28 cellular contexts compared by ENCODE assay signal in the genomic region with DNA sequence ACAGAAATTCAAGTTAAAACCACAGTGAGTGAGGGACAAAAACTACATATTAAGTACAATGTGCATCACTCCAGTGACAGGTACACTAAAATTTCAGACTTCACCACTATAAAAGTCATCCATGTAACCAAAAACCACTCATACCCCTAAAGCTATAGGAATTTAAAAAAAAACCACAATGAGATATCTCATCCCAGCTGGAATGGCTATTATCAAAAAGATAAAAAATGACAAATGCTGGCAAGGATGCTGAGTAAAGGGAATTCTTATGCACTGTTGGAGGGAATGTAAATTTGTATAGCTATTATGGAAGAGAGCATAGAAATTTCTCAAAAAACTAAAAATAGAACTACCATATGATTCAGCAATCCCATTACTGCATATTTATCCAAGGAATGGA.
A peak's percentile ranks its signal among the peaks of the same experiment; 100 is the strongest.
DNase-seq lines count a peak whose midpoint lies in the region; ATAC-seq, FAIRE-seq and TF ChIP-seq lines count a peak whose summit lies in the region.
"Had no signal": no experiment of that assay in that cellular context is flagged by ENCODE, and none has a peak within 500 bp of the region (broad histone marks: within the 10 kb centered on the region; RNA-seq: fewer than 3 reads in every experiment).

No MANE protein-coding gene starts in this region.

- H3K9ac ChIP-seq in Karpas-422 (ENCODE audit: low read length) (no peak overlapping the region), astrocyte (ENCODE audit: low read length) (no peak overlapping the region)
- H3K9ac ChIP-seq: BLaER1 treated with 17β-estradiol and CSF1 and Interleukin-3, amounts not matched to agents 10 nM and 100 nM had no signal

- no peak overlapping the region for H3K4me2 ChIP-seq in Karpas-422 (ENCODE audit: low read depth, low read length, poor library complexity, severe bottlenecking)
- H3K4me2 ChIP-seq in astrocyte (ENCODE audit: low read length) = no peak overlapping the region
- H3K4me2 ChIP-seq: A549; BLaER1 treated with 17β-estradiol and CSF1 and Interleukin-3, amounts not matched to agents 10 nM and 100 nM had no signal

- TF ChIP-seq CTCF in astrocyte (IDR thresholded peaks at IDR 0.05; ENCODE audit: insufficient read depth, low read depth, low read length) (no peak), fibroblast of the aortic adventitia (IDR thresholded peaks at IDR 0.05; ENCODE audit: insufficient read depth, low read length) (no peak)

- no peaks in the 10 kb centered on the region for H3K4me1 ChIP-seq in Karpas-422 (ENCODE audit: low read length)
- peaks cover 14% of the 10 kb centered on the region for H3K4me1 ChIP-seq in astrocyte (ENCODE audit: insufficient read depth, low read length)
- no peaks in the 10 kb centered on the region for H3K4me1 ChIP-seq in right cardiac atrium (ENCODE audit: control insufficient read depth, insufficient read depth, low read length)
- H3K4me1 ChIP-seq: A549 had no signal

- H3K79me2 ChIP-seq in Karpas-422 (ENCODE audit: low read length) (no peaks in the 10 kb centered on the region), astrocyte (ENCODE audit: insufficient read depth, low read length) (no peaks in the 10 kb centered on the region)

- H2AFZ ChIP-seq in Karpas-422 (ENCODE audit: low read length) (no peak overlapping the region), astrocyte (ENCODE audit: low read depth, low read length) (no peak overlapping the region)

- H4K20me1 ChIP-seq in Karpas-422 (ENCODE audit: insufficient read depth, low read depth, low read length) (no peaks in the 10 kb centered on the region), astrocyte (ENCODE audit: insufficient read depth, low read length) (no peaks in the 10 kb centered on the region)
- H4K20me1 ChIP-seq: BLaER1 treated with 17β-estradiol and CSF1 and Interleukin-3, amounts not matched to agents 10 nM and 100 nM had no signal

- no peak for ATAC-seq in right cardiac atrium
- no peak for ATAC-seq in HG03175 (IDR thresholded peaks at IDR 0.05; ENCODE audit: unreplicated experiment)
- ATAC-seq: A549, GM12878 had no signal

- H3K4me1 Mint-ChIP-seq in astrocyte (ENCODE audit: low read depth, unreplicated experiment) = peaks cover 19% of the 10 kb centered on the region
- H3K4me1 Mint-ChIP-seq: B cell; CD4-positive, alpha-beta memory T cell; CD4-positive, CD25-positive, alpha-beta regulatory T cell; CD8-positive, alpha-beta memory T cell had no signal

- no peak overlapping the region for H3K4me3 Mint-ChIP-seq in astrocyte (ENCODE audit: unreplicated experiment)
- H3K4me3 Mint-ChIP-seq: B cell; CD4-positive, alpha-beta memory T cell; CD4-positive, CD25-positive, alpha-beta regulatory T cell; CD8-positive, alpha-beta memory T cell had no signal

- H3K36me3 Mint-ChIP-seq in astrocyte (ENCODE audit: low read depth, unreplicated experiment) = no peaks in the 10 kb centered on the region
- H3K36me3 Mint-ChIP-seq: CD4-positive, alpha-beta memory T cell; CD4-positive, CD25-positive, alpha-beta regulatory T cell; CD8-positive, alpha-beta memory T cell had no signal

- H3K9me3 ChIP-seq in Karpas-422 (ENCODE audit: low read length) (no peaks in the 10 kb centered on the region), astrocyte (ENCODE audit: insufficient read depth, low read depth, low read length) (no peaks in the 10 kb centered on the region), right cardiac atrium (ENCODE audit: control insufficient read depth, low read length) (no peaks in the 10 kb centered on the region)
- H3K9me3 ChIP-seq: A549 had no signal

- DNase-seq in A172 (ENCODE audit: low spot score) (peak; percentile 7), Karpas-422 (peak; percentile 14), astrocyte (ENCODE audit: low read depth) (peak; percentile 54), fibroblast of the aortic adventitia (ENCODE audit: low read depth) (peak; percentile 18), right cardiac atrium (no peak), NCI-H446 (lab: John Stamatoyannopoulos, UW) (no peak)
- DNase-seq: 8988T; AML-193; CD4-positive, alpha-beta memory T cell; CD4-positive, CD25-positive, alpha-beta regulatory T cell; CD8-positive, alpha-beta memory T cell; COR-L47; DMS 273 treated with DMSO at 0.1 percent for 48 hours; DMS153; DMS53; DMS79; DND-41; EL; GDM1 had no signal

- H3K9me2 ChIP-seq in Karpas-422 (replicated peaks; ENCODE audit: insufficient read depth, low read length) = 0 out of 2 replicates have a peak, but pooled peaks cover 3% of the 10 kb centered on the region

- H3K36me3 ChIP-seq in Karpas-422 (ENCODE audit: insufficient read depth, low read length) (no peaks in the 10 kb centered on the region), astrocyte (ENCODE audit: insufficient read depth, low read length) (no peaks in the 10 kb centered on the region)
- H3K36me3 ChIP-seq: BLaER1 treated with 17β-estradiol and CSF1 and Interleukin-3, amounts not matched to agents 10 nM and 100 nM had no signal

- H3K27ac ChIP-seq in Karpas-422 (ENCODE audit: low read length) (no peak overlapping the region), astrocyte (ENCODE audit: low read depth, low read length) (no peak overlapping the region), right cardiac atrium (ENCODE audit: low read length) (no peak overlapping the region)
- H3K27ac ChIP-seq: A549; BLaER1 treated with 17β-estradiol and CSF1 and Interleukin-3, amounts not matched to agents 10 nM and 100 nM; C4-2B had no signal

- intact Hi-C loops in right cardiac atrium (cut with DNase I) = no loop called here

- H3K9me3 Mint-ChIP-seq in astrocyte (ENCODE audit: unreplicated experiment) = peaks cover 2% of the 10 kb centered on the region

- H3K4me3 ChIP-seq in Karpas-422 (ENCODE audit: low read length) = no peak overlapping the region
- H3K4me3 ChIP-seq in astrocyte (ENCODE audit: insufficient read depth, low read depth, low read length) = no peak overlapping the region
- H3K4me3 ChIP-seq in fibroblast of the aortic adventitia (ENCODE audit: low read depth, low read length) = no peak overlapping the region
- H3K4me3 ChIP-seq in right cardiac atrium (ENCODE audit: low read length) = no peak overlapping the region
- H3K4me3 ChIP-seq: A549; BLaER1 treated with 17β-estradiol and CSF1 and Interleukin-3, amounts not matched to agents 10 nM and 100 nM; GM12878 had no signal

- H3K27ac Mint-ChIP-seq in astrocyte (ENCODE audit: unreplicated experiment) = no peak overlapping the region
- H3K27ac Mint-ChIP-seq: B cell; CD4-positive, alpha-beta memory T cell; CD4-positive, CD25-positive, alpha-beta regulatory T cell; CD8-positive, alpha-beta memory T cell had no signal

- FAIRE-seq in astrocyte (lab: Jason Lieb, UNC) = peak; percentile 65
- FAIRE-seq: A549, GM12878, GM12892, GM18507, GM19239 had no signal

- H3K27me3 Mint-ChIP-seq in astrocyte (ENCODE audit: low read depth, unreplicated experiment) = no peaks in the 10 kb centered on the region
- H3K27me3 Mint-ChIP-seq: B cell; CD4-positive, alpha-beta memory T cell; CD4-positive, CD25-positive, alpha-beta regulatory T cell had no signal

- H3K27me3 ChIP-seq in Karpas-422 (ENCODE audit: low read length) (no peaks in the 10 kb centered on the region; the same call in 1 of the 2 replicates), astrocyte (ENCODE audit: insufficient read depth, low read length) (no peaks in the 10 kb centered on the region), right cardiac atrium (ENCODE audit: control insufficient read depth, insufficient read depth) (no peaks in the 10 kb centered on the region)
- H3K27me3 ChIP-seq: BLaER1 treated with 17β-estradiol and CSF1 and Interleukin-3, amounts not matched to agents 10 nM and 100 nM had no signal

Comparison
In these comparisons a context has a peak if more than half of its experiments do, and no peak if none do; other contexts are left out.
1. DNase-seq: peak in A172 (single experiment), Karpas-422 (single experiment), astrocyte (single experiment) and fibroblast of the aortic adventitia (single experiment); none in right cardiac atrium (0 of 3) and NCI-H446 (0 of 2).